ENCODE assay signal across 8 cellular contexts in genomic region chr9:14347408-14348224, GRCh38. TPM values are rescaled to one million over a fixed set of nuclear protein-coding genes. Genes with fewer than 3 reads are reported as not detected.
DNase-seq lines count a peak whose midpoint lies in the region; ATAC-seq and TF ChIP-seq lines count a peak whose summit lies in the region.

No MANE protein-coding gene starts in this region.

- intact Hi-C loops in A673 (cut with micrococcal nuclease; ENCODE audit: unreplicated experiment) (no loop called here), PC-9 (cut with micrococcal nuclease; ENCODE audit: unreplicated experiment) (no loop called here)

- no peaks in the 10 kb centered on the region for H3K9me3 Mint-ChIP-seq in nephron progenitor cell

- no peak for TF ChIP-seq CTCF in A673 (conservative IDR thresholded peaks at IDR 0.05; ENCODE audit: low read depth, low read length)
- no peak for TF ChIP-seq CTCF in PC-9 (conservative IDR thresholded peaks at IDR 0.05)
- no peak for TF ChIP-seq CTCF in foreskin fibroblast (IDR thresholded peaks at IDR 0.05; ENCODE audit: low read depth, low read length)
- no peak for TF ChIP-seq CTCF in nephron progenitor cell (IDR thresholded peaks at IDR 0.05)

- no peaks in the 10 kb centered on the region for H4K20me1 ChIP-seq in PC-9 (ENCODE audit: insufficient read depth)

- peak overlapping the region; percentile 80 for H2AFZ ChIP-seq in PC-9

- DNase-seq in A673 (ENCODE audit: low spot score) (peak; percentile 54), PC-9 (peak in 1 of 2 experiments; percentile 27), foreskin fibroblast (peak in 1 of 2 donors; percentile 52), nephron progenitor cell (peak; percentile 58), Kasumi-1 (lab: John Stamatoyannopoulos, UW) (no peak)
- DNase-seq in stimulated activated naive CD4-positive, alpha-beta T cell (lab: John Stamatoyannopoulos, UW): no peak

- peak overlapping the region; percentile 37 for H3K4me3 ChIP-seq in A673 (ENCODE audit: low read depth, low read length, poor library complexity, severe bottlenecking)
- H3K4me3 ChIP-seq in PC-9: peak overlapping the region; percentile 49; the same call in 1 of the 2 replicates
- peak overlapping the region; percentile 1 to 29 for H3K4me3 ChIP-seq in foreskin fibroblast (ENCODE audit: low read depth in 1 of 2, low read length in 2 of 2)

- H3K27ac ChIP-seq in A673 (ENCODE audit: low read depth, low read length, poor library complexity, severe bottlenecking) (no peak overlapping the region), PC-9 (no peak overlapping the region)

- H3K9me3 ChIP-seq in A673 (ENCODE audit: low read depth, low read length, poor library complexity, severe bottlenecking): no peaks in the 10 kb centered on the region
- no peaks in the 10 kb centered on the region for H3K9me3 ChIP-seq in PC-9 (ENCODE audit: insufficient read depth, low read depth)

- no peaks in the 10 kb centered on the region for H3K79me2 ChIP-seq in PC-9 (ENCODE audit: low read depth)

- no peak overlapping the region for H3K4me3 Mint-ChIP-seq in nephron progenitor cell

- no peaks in the 10 kb centered on the region for H3K9me2 ChIP-seq in PC-9 (ENCODE audit: insufficient read depth)

- H3K36me3 ChIP-seq in A673 (ENCODE audit: insufficient read depth, low read length, poor library complexity, severe bottlenecking) (no peaks in the 10 kb centered on the region), PC-9 (ENCODE audit: low read depth) (no peaks in the 10 kb centered on the region)

- H3K4me1 ChIP-seq in A673 (ENCODE audit: insufficient read depth, low read length, poor library complexity, severe bottlenecking): no peaks in the 10 kb centered on the region
- H3K4me1 ChIP-seq in PC-9 (replicated peaks; ENCODE audit: insufficient read depth): no peaks in the 10 kb centered on the region

- no peak overlapping the region for H3K27ac Mint-ChIP-seq in nephron progenitor cell

- no TSS peak for BruUV-seq in A673 (replicated peaks; lab: Mats Ljungman, UMichigan)
- BruUV-seq in PC-9 (replicated peaks; lab: Mats Ljungman, UMichigan): no TSS peak

- peaks cover under 1% of the 10 kb centered on the region for H3K27me3 Mint-ChIP-seq in nephron progenitor cell (ENCODE audit: low read depth, poor library complexity)

- POLR2A ChIA-PET in A673 (lab: Charles Lee; ENCODE audit: low non-redundant PET): no interaction called here
- POLR2A ChIA-PET in PC-9 (lab: Charles Lee; ENCODE audit: unreplicated experiment): no interaction called here

- CTCF ChIA-PET in A673 (lab: Charles Lee) (interaction anchor here (0.7 kb wide), 1 partner anchor 14 kb away, joined by 3 read pairs; no protein-coding TSS in a partner anchor), PC-9 (lab: Charles Lee) (no interaction called here)

- no peaks in the 10 kb centered on the region for H3F3A ChIP-seq in PC-9 (ENCODE audit: insufficient read depth, low read depth)

- peaks cover 40% of the 10 kb centered on the region for H3K4me1 Mint-ChIP-seq in nephron progenitor cell

- ATAC-seq in HG02885 (IDR thresholded peaks at IDR 0.05; ENCODE audit: poor library complexity, unreplicated experiment) (no peak), HG03521 (IDR thresholded peaks at IDR 0.05; ENCODE audit: unreplicated experiment) (no peak)

- H3K27me3 ChIP-seq in A673 (replicated peaks; ENCODE audit: insufficient read depth, low read depth, low read length, poor library complexity) (no peaks in the 10 kb centered on the region), PC-9 (ENCODE audit: insufficient read depth, low read depth) (no peaks in the 10 kb centered on the region)

- H3K4me2 ChIP-seq in PC-9: peak overlapping the region; percentile 76

- H3K36me3 Mint-ChIP-seq in nephron progenitor cell (ENCODE audit: low read depth): no peaks in the 10 kb centered on the region

RNA-seq across cellular contexts. Expression of gene NFIB, which starts 33.7 kb away (rescaled TPM):
- total RNA-seq in A673 (2021) (41.2 and 42.9 TPM in 2 replicates), PC-9 (2021) (29.0 and 35.1 TPM in 2 replicates)

Comparison
In these comparisons a context has a peak if more than half of its experiments do, and no peak if none do; other contexts are left out.
1. DNase-seq: peak in A673 (single experiment) and nephron progenitor cell (single experiment); none in stimulated activated naive CD4-positive, alpha-beta T cell (0 of 6) and Kasumi-1 (0 of 2).
2. Peak in every context shown above with its lines, with median percentiles within 50 percentile points of each other: H3K4me3 ChIP-seq.